In the genomic region with DNA sequence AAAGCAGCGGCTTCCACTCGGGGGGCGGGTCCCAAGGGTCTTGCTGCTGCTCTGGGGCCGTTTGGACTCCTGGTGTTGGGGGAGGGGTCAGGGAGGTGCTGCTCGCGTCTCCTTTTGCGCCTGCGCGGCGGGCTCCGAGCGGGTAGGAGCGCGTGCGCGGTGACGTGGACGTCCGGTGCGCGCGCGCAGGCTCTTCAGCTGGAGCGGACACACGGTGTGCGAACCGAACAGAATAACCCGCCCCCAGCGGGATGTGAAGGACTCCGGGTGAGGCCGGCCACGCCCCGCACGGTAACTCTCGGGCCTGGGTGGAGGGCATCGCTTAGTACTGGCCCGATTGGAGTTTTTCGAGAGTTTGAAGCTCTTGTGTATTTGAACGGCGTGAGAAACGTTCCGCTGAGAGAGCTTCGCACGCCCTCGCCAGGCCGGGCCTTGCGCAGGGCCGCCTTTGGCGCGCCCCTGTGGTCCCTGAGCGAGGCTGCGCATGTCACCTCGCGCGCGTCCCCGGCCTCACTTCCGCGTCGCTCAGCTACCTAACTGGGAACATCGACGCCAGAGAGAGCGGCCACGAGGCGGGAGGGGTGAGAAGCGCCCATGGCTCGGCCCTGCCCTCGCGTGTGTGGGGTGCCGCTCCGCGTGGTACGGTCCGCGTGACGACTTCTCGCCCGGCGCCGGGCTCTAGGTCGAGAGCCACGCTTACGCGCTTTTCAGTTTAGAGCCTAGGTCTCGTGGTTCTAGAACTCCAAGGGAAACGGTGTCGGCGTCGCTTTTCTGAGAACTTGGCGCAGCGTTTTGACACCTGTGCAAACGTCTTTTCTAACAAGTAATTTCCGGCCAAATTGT, we compare ENCODE assay signal across 1 cellular context.
TF ChIP-seq lines count a peak whose summit lies in the region.

TSS of gene MGA (plus strand) at position 171 of the 843 bp plus-strand sequence.

TF ChIP-seq in SK-N-SH treated with all-trans-retinoic acid at 6 μM for 48 hours, 23 proteins besides CTCF, POLR2A, EP300 and RAD21 (continued from another document):
- peak; percentile 38; the same call in 1 of the 2 replicates for TF ChIP-seq ZFP3 (CRISPR knock-in tag; IDR thresholded peaks at IDR 0.05)
- no peak for TF ChIP-seq ZC3H10 (CRISPR knock-in tag; IDR thresholded peaks at IDR 0.05)
- TF ChIP-seq ZNF565 (CRISPR knock-in tag; conservative IDR thresholded peaks at IDR 0.05; ENCODE audit: low read depth) = no peak
TF ChIP-seq in SK-N-SH treated with all-trans-retinoic acid at 6 μM for 48 hours: peak in this region for 3.
